In genomic region chr2:73940066-73940465, GRCh38 we compare ENCODE assay signal across 5 cellular contexts. TPM values are rescaled to one million over a fixed set of nuclear protein-coding genes. Genes with fewer than 3 reads are reported as not detected.
"Had no signal": no experiment of that assay in that cellular context is flagged by ENCODE, and none has a peak within 500 bp of the region (broad histone marks: within the 10 kb centered on the region; RNA-seq: fewer than 3 reads in every experiment).

No MANE protein-coding gene starts in this region.

RNA-seq across cellular contexts. Expression of gene ACTG2, which starts 47.3 kb away (rescaled TPM):
- total RNA-seq: activated CD4-positive, alpha-beta memory T cell treated with anti-CD3 and anti-CD28 coated beads, Interleukin-2, amount 10 ng/mL, durations not matched to agents 7 days and 5 days; NCI-H460; PC-9; T-helper 2 cell treated with Interferon-gamma antibody and Interleukin-4, amounts not matched to agents 100 ng/mL and 5 ng/mL, for 36 hours had no signal
- polyA plus RNA-seq: HepG2 had no signal
